ENCODE assay signal across 8 cellular contexts in the genomic region with DNA sequence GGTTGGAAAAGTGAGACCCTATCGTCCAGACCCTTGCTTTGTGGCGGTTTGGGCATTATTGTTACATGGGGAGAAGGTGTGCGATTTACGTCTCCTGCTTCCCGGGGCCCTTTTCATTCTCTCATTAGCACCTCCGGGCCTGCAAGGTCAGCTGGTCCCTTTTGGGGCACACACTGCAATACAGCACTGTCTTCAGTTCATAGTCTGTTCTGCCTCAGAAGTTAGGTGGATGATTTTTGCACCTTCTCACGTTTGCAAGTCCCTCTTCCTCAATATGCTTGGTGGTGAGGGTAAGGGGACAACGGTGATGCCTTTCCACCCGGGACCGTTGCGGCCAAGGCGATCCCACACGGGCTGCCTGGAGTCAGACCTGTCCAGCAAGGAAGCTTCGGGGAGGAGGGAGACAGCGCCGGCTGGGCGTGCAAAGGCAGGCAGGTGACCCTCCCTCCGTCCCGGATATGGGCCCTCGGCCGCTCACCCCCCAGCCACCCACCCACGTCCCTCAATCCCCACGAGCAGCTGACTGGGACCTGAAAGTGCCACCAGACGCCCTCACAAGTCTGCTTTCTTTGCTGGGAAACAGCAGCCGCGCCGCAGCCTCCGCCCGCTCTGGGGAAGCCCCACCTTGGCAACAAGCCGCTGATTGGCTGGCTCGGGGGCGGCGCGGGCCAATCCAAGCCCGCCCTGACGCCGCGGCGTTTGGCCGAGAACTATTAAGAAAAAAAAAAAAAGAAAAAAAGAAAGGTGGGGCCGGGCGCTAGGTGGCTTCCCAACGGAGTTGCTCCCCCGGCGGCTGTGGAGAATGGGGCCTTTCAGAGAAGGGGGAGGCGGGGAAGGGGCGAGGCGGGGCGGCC. TPM values are rescaled to one million over a fixed set of nuclear protein-coding genes. Genes with fewer than 3 reads are reported as not detected.
DNase-seq lines count a peak whose midpoint lies in the region; ATAC-seq and TF ChIP-seq lines count a peak whose summit lies in the region.

No MANE protein-coding gene starts in this region.

- WGBS in liver, result 6% methylated on average over 49 of the region's 49 CpGs

- no peaks in the 10 kb centered on the region for H3K9me3 ChIP-seq in BLaER1 treated with 17β-estradiol and CSF1 and Interleukin-3, amounts not matched to agents 10 nM and 100 nM (replicated peaks in 1 of 11)
- H3K9me3 ChIP-seq in liver (ENCODE audit: control insufficient read depth in 4 of 4, low read length in 3 of 4), result no peaks in the 10 kb centered on the region

- H3K4me1 ChIP-seq in BLaER1 treated with 17β-estradiol and CSF1 and Interleukin-3, amounts not matched to agents 10 nM and 100 nM, result peaks cover 65 to 82% (median 74%) of the 10 kb centered on the region in 10 experiments
- H3K4me1 ChIP-seq in liver (ENCODE audit: control insufficient read depth in 4 of 4, insufficient read depth in 4 of 4, low read length in 3 of 4), result peaks cover 0 to 19% (median 5%) of the 10 kb centered on the region in 4 donors

- H3K27ac ChIP-seq in BLaER1 treated with 17β-estradiol and CSF1 and Interleukin-3, amounts not matched to agents 10 nM and 100 nM, result peak overlapping the region; percentile 87 to 100 (median 98)
- H3K27ac ChIP-seq in liver (ENCODE audit: low read depth in 1 of 2, low read length in 2 of 2), result peak overlapping the region; percentile 62 to 76

- no peak for TF ChIP-seq CTCF in liver (IDR thresholded peaks at IDR 0.05; ENCODE audit: low read depth, low read length, missing input control)

- peak overlapping the region; percentile 83 to 97 (median 92) for H3K9ac ChIP-seq in BLaER1 treated with 17β-estradiol and CSF1 and Interleukin-3, amounts not matched to agents 10 nM and 100 nM
- no peak overlapping the region for H3K9ac ChIP-seq in liver (ENCODE audit: low read depth in 1 of 2, low read length in 2 of 2)

- H3K27me3 ChIP-seq in BLaER1 treated with 17β-estradiol and CSF1 and Interleukin-3, amounts not matched to agents 10 nM and 100 nM, result no peaks in the 10 kb centered on the region
- no peaks in the 10 kb centered on the region for H3K27me3 ChIP-seq in liver (ENCODE audit: control insufficient read depth in 4 of 4, insufficient read depth in 4 of 4, low read length in 3 of 4)

- no peak for TF ChIP-seq RAD21 in liver (IDR thresholded peaks at IDR 0.05)

- peak; percentile 78 for ATAC-seq in GM19372 (IDR thresholded peaks at IDR 0.05; ENCODE audit: low read depth, unreplicated experiment)
- peak; percentile 72 for ATAC-seq in HG03521 (IDR thresholded peaks at IDR 0.05; ENCODE audit: unreplicated experiment)

- no peaks in the 10 kb centered on the region for H3K36me3 ChIP-seq in BLaER1 treated with 17β-estradiol and CSF1 and Interleukin-3, amounts not matched to agents 10 nM and 100 nM
- H3K36me3 ChIP-seq in liver (ENCODE audit: control insufficient read depth in 4 of 4, insufficient read depth in 3 of 4, low read depth in 1 of 4, low read length in 3 of 4), result no peaks in the 10 kb centered on the region

- H3K4me3 ChIP-seq in BLaER1 treated with 17β-estradiol and CSF1 and Interleukin-3, amounts not matched to agents 10 nM and 100 nM, result peak overlapping the region; percentile 48 to 71 (median 57)
- H3K4me3 ChIP-seq in liver (ENCODE audit: low read depth in 1 of 3, low read length in 3 of 3), result peak overlapping the region in 2 of 3 donors; percentile 52 to 58

- peak; percentile 99 for DNase-seq in NCI-H69 (lab: John Stamatoyannopoulos, UW)
- peak; percentile 80 to 89 for DNase-seq in activated CD4-positive, alpha-beta T cell treated with anti-CD3 and anti-CD28 coated beads, Interleukin-2, amount 50 U/mL, for 24 hours (ENCODE audit: low read depth in 1 of 2, low spot score in 1 of 2)
- peak; percentile 95 for DNase-seq in dermis blood vessel endothelial cell
- peak; percentile 94 for DNase-seq in stimulated activated CD4-positive, alpha-beta T cell treated with anti-CD3 and anti-CD28 coated beads, Interleukin-4, amount 100 ng/mL, for 24 hours

- no peaks in the 10 kb centered on the region for H4K20me1 ChIP-seq in BLaER1 treated with 17β-estradiol and CSF1 and Interleukin-3, amounts not matched to agents 10 nM and 100 nM

- H3K4me2 ChIP-seq in BLaER1 treated with 17β-estradiol and CSF1 and Interleukin-3, amounts not matched to agents 10 nM and 100 nM, result peak overlapping the region; percentile 90 to 99 (median 97)

TF ChIP-seq in liver, 16 proteins besides CTCF, POLR2A, EP300 and RAD21:
- TF ChIP-seq EGR1 (IDR thresholded peaks at IDR 0.05; ENCODE audit: low read depth in 2 of 2), result no peak
- peak; percentile 42 for TF ChIP-seq SP1 (IDR thresholded peaks at IDR 0.05)
- no peak for TF ChIP-seq FOXA2 (IDR thresholded peaks at IDR 0.05)

RNA-seq across cellular contexts. Expression of gene BTG2, which starts 21.7 kb away (rescaled TPM):
- 63.5 and 64.7 TPM in 2 replicates for total RNA-seq in dermis blood vessel endothelial cell
- 10 to 100 TPM in 1 of 2 donors, 1 to 10 TPM in 1; 4.7 to 52.5 TPM for total RNA-seq in liver
- polyA plus RNA-seq in liver, result 1 to 10 TPM; 3.8 to 4.9 TPM

RNA-seq across cellular contexts. Expression of gene FMOD, which starts 23.9 kb away (rescaled TPM):
- total RNA-seq in dermis blood vessel endothelial cell (11.4 and 21.2 TPM in 2 replicates), liver (1 to 10 TPM; 2.1 to 2.7 TPM)
- polyA plus RNA-seq in liver, result 1 to 10 TPM; 1.0 to 7.0 TPM

Comparison
In these comparisons a context has a peak if more than half of its experiments do, and no peak if none do; other contexts are left out.
1. Peak in every context shown above with its lines: DNase-seq, ATAC-seq, H3K4me3 ChIP-seq and H3K27ac ChIP-seq.
2. H3K9ac ChIP-seq: peak in BLaER1 treated with 17β-estradiol and CSF1 and Interleukin-3, amounts not matched to agents 10 nM and 100 nM (11 of 11); none in liver (0 of 2).